ENCODE assay signal across 11 cellular contexts in genomic region chr18:58527116-58528010, GRCh38.
DNase-seq lines count a peak whose midpoint lies in the region; ATAC-seq and TF ChIP-seq lines count a peak whose summit lies in the region.
"Had no signal": no experiment of that assay in that cellular context is flagged by ENCODE, and none has a peak within 500 bp of the region (broad histone marks: within the 10 kb centered on the region; RNA-seq: fewer than 3 reads in every experiment).

No MANE protein-coding gene starts in this region.

- H3K27ac ChIP-seq in body of pancreas = peak overlapping the region in 3 of 4 donors; percentile 33 to 77 (median 75)
- no peak overlapping the region for H3K27ac ChIP-seq in neural cell (ENCODE audit: low read length)
- H3K27ac ChIP-seq: neutrophil, skin epidermis had no signal

- no peak for TF ChIP-seq RAD21 in neural cell (conservative IDR thresholded peaks at IDR 0.05)

- H3K4me1 ChIP-seq in body of pancreas = peaks cover 14% of the 10 kb centered on the region

- no peaks in the 10 kb centered on the region for H3K36me3 ChIP-seq in body of pancreas (replicated peaks in 1 of 2; ENCODE audit: insufficient read depth in 1 of 2, low read depth in 2 of 2)
- no peaks in the 10 kb centered on the region for H3K36me3 ChIP-seq in neural cell (ENCODE audit: insufficient read depth, low read length)
- H3K36me3 ChIP-seq: neutrophil had no signal

- no peaks in the 10 kb centered on the region for H4K20me1 ChIP-seq in neural cell (ENCODE audit: insufficient read depth)

- no peak for TF ChIP-seq CTCF in body of pancreas (IDR thresholded peaks at IDR 0.05)
- no peak for TF ChIP-seq CTCF in neural cell (IDR thresholded peaks at IDR 0.05; ENCODE audit: poor library complexity, severe bottlenecking)
- no peak for TF ChIP-seq CTCF in GM10266 (IDR thresholded peaks at IDR 0.05; ENCODE audit: control insufficient read depth, insufficient read depth, low read depth, missing control alignments)

- WGBS in body of pancreas, 2 donors = 44 to 50% methylated on average over 6 of the region's 6 CpGs

- H3K4me2 ChIP-seq in neural cell (ENCODE audit: low read length) = no peak overlapping the region
- H3K4me2 ChIP-seq: GM23338 had no signal

- H3F3A ChIP-seq in neural cell (ENCODE audit: insufficient read depth, low read length, poor library complexity, severe bottlenecking) = no peaks in the 10 kb centered on the region

- H3K4me3 ChIP-seq in body of pancreas = no peak overlapping the region
- peak overlapping the region; percentile 19 for H3K4me3 ChIP-seq in neural cell (ENCODE audit: low read length)
- H3K4me3 ChIP-seq: GM23338, skin epidermis had no signal

- no peaks in the 10 kb centered on the region for H3K9me2 ChIP-seq in neural cell (ENCODE audit: insufficient read depth, low read length)

- H3K27me3 ChIP-seq in body of pancreas = no peaks in the 10 kb centered on the region
- no peaks in the 10 kb centered on the region for H3K27me3 ChIP-seq in neural cell (ENCODE audit: insufficient read depth, low read depth, low read length)

- TF ChIP-seq POLR2A in body of pancreas (IDR thresholded peaks at IDR 0.05) = no peak

- H3K9me3 ChIP-seq in body of pancreas (no peaks in the 10 kb centered on the region), neural cell (ENCODE audit: low read length) (no peaks in the 10 kb centered on the region)
- H3K9me3 ChIP-seq: neutrophil had no signal

- intact Hi-C loops in body of pancreas (cut with DNase I) = no loop called here

- no peak overlapping the region for H2AFZ ChIP-seq in neural cell (ENCODE audit: low read depth, low read length)
- H2AFZ ChIP-seq: GM23338 had no signal

- ATAC-seq in body of pancreas (no peak), HG03342 (IDR thresholded peaks at IDR 0.05; ENCODE audit: unreplicated experiment) (no peak), GM18502 (IDR thresholded peaks at IDR 0.05; ENCODE audit: poor library complexity, unreplicated experiment) (no peak)
- ATAC-seq: GM23338 had no signal

- peak; percentile 77 for DNase-seq in DMS79 treated with DMSO at 0.1 percent for 48 hours (lab: John Stamatoyannopoulos, UW)
- DNase-seq in M059J (ENCODE audit: low read depth) = peak; percentile 58
- DNase-seq in body of pancreas = no peak
- no peak for DNase-seq in GM10266 (ENCODE audit: extremely low spot score)
- DNase-seq: substantia nigra had no signal

- H3K9ac ChIP-seq in neural cell (ENCODE audit: low read length) = no peak overlapping the region

- H3K79me2 ChIP-seq in neural cell (replicated peaks; ENCODE audit: insufficient read depth, low read length) = no peaks in the 10 kb centered on the region

- TF ChIP-seq EP300 in neural cell (conservative IDR thresholded peaks at IDR 0.05; ENCODE audit: poor library complexity, severe bottlenecking) = peak; percentile 35

TF ChIP-seq in neural cell, 6 proteins besides CTCF, POLR2A, EP300 and RAD21:
- TF ChIP-seq POLR2AphosphoS5 (IDR thresholded peaks at IDR 0.05) = peak; percentile 31
- TF ChIP-seq REST (IDR thresholded peaks at IDR 0.05; ENCODE audit: borderline replicate concordance) = no peak
TF ChIP-seq in neural cell: peak in this region for 1.

Comparison
In these comparisons a context has a peak if more than half of its experiments do, and no peak if none do; other contexts are left out.
1. DNase-seq: peak in DMS79 treated with DMSO at 0.1 percent for 48 hours (single experiment) and M059J (single experiment); none in body of pancreas (0 of 4) and GM10266 (single experiment).